ENCODE assay signal across 1 cellular context in the genomic region with DNA sequence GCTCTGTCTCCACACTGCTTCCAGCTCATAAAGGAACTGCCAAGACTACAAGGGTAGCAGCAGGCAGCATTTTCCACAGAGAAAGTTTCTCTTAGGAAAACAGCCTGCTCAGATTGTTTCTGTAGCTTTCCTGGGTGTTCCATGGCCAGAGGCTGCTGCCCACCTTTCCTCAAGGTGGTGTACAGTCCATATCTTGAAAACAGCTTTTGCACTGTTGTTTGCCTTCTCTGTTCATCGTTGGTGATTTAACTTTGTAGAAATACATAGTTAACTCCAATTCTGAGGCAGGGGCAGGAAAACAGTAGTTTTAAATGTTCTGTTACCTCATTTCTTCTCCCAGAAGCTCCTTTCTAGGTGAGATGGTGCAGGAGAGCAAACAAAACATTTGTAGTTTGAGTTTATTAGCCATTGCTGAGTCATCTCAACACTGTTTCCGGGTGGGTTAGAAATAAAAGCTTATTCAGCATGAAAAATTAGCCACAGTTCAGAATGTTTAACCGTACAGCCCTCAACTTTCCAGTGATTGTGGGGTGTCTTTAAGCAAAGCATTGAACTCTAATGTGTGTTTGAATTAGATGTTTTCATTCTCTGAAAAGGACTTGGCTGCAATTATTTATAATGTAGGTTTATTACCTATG.
TF ChIP-seq lines count a peak whose summit lies in the region.

No MANE protein-coding gene starts in this region.

TF ChIP-seq in GM23338, 12 proteins besides CTCF, POLR2A, EP300 and RAD21:
- no peak for TF ChIP-seq STAT1 (IDR thresholded peaks at IDR 0.05; ENCODE audit: unreplicated experiment)
- no peak for TF ChIP-seq NANOG (IDR thresholded peaks at IDR 0.05; ENCODE audit: borderline replicate concordance)
- TF ChIP-seq POLR2AphosphoS5 (IDR thresholded peaks at IDR 0.05; ENCODE audit: low read depth) = no peak
- no peak for TF ChIP-seq ZNF331 (CRISPR knock-in tag; IDR thresholded peaks at IDR 0.05; ENCODE audit: low read depth)
- no peak for TF ChIP-seq CREB1 (CRISPR knock-in tag; IDR thresholded peaks at IDR 0.05; ENCODE audit: low read depth)
- TF ChIP-seq JUNB (IDR thresholded peaks at IDR 0.05; ENCODE audit: unreplicated experiment) = no peak
- TF ChIP-seq, protein P1, sequence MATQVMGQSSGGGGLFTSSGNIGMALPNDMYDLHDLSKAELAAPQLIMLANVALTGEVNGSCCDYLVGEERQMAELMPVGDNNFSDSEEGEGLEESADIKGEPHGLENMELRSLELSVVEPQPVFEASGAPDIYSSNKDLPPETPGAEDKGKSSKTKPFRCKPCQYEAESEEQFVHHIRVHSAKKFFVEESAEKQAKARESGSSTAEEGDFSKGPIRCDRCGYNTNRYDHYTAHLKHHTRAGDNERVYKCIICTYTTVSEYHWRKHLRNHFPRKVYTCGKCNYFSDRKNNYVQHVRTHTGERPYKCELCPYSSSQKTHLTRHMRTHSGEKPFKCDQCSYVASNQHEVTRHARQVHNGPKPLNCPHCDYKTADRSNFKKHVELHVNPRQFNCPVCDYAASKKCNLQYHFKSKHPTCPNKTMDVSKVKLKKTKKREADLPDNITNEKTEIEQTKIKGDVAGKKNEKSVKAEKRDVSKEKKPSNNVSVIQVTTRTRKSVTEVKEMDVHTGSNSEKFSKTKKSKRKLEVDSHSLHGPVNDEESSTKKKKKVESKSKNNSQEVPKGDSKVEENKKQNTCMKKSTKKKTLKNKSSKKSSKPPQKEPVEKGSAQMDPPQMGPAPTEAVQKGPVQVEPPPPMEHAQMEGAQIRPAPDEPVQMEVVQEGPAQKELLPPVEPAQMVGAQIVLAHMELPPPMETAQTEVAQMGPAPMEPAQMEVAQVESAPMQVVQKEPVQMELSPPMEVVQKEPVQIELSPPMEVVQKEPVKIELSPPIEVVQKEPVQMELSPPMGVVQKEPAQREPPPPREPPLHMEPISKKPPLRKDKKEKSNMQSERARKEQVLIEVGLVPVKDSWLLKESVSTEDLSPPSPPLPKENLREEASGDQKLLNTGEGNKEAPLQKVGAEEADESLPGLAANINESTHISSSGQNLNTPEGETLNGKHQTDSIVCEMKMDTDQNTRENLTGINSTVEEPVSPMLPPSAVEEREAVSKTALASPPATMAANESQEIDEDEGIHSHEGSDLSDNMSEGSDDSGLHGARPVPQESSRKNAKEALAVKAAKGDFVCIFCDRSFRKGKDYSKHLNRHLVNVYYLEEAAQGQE (IDR thresholded peaks at IDR 0.05; ENCODE audit: unreplicated experiment) = no peak
- TF ChIP-seq, protein P2, sequence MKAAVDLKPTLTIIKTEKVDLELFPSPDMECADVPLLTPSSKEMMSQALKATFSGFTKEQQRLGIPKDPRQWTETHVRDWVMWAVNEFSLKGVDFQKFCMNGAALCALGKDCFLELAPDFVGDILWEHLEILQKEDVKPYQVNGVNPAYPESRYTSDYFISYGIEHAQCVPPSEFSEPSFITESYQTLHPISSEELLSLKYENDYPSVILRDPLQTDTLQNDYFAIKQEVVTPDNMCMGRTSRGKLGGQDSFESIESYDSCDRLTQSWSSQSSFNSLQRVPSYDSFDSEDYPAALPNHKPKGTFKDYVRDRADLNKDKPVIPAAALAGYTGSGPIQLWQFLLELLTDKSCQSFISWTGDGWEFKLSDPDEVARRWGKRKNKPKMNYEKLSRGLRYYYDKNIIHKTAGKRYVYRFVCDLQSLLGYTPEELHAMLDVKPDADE (IDR thresholded peaks at IDR 0.05) = no peak
- TF ChIP-seq ZNF114 (CRISPR knock-in tag; IDR thresholded peaks at IDR 0.05) = no peak
- TF ChIP-seq EZH2 (IDR thresholded peaks at IDR 0.05; ENCODE audit: low read depth, unreplicated experiment) = no peak
- no peak for TF ChIP-seq EZH2phosphoT487 (IDR thresholded peaks at IDR 0.05; ENCODE audit: unreplicated experiment)
- TF ChIP-seq, protein P3, sequence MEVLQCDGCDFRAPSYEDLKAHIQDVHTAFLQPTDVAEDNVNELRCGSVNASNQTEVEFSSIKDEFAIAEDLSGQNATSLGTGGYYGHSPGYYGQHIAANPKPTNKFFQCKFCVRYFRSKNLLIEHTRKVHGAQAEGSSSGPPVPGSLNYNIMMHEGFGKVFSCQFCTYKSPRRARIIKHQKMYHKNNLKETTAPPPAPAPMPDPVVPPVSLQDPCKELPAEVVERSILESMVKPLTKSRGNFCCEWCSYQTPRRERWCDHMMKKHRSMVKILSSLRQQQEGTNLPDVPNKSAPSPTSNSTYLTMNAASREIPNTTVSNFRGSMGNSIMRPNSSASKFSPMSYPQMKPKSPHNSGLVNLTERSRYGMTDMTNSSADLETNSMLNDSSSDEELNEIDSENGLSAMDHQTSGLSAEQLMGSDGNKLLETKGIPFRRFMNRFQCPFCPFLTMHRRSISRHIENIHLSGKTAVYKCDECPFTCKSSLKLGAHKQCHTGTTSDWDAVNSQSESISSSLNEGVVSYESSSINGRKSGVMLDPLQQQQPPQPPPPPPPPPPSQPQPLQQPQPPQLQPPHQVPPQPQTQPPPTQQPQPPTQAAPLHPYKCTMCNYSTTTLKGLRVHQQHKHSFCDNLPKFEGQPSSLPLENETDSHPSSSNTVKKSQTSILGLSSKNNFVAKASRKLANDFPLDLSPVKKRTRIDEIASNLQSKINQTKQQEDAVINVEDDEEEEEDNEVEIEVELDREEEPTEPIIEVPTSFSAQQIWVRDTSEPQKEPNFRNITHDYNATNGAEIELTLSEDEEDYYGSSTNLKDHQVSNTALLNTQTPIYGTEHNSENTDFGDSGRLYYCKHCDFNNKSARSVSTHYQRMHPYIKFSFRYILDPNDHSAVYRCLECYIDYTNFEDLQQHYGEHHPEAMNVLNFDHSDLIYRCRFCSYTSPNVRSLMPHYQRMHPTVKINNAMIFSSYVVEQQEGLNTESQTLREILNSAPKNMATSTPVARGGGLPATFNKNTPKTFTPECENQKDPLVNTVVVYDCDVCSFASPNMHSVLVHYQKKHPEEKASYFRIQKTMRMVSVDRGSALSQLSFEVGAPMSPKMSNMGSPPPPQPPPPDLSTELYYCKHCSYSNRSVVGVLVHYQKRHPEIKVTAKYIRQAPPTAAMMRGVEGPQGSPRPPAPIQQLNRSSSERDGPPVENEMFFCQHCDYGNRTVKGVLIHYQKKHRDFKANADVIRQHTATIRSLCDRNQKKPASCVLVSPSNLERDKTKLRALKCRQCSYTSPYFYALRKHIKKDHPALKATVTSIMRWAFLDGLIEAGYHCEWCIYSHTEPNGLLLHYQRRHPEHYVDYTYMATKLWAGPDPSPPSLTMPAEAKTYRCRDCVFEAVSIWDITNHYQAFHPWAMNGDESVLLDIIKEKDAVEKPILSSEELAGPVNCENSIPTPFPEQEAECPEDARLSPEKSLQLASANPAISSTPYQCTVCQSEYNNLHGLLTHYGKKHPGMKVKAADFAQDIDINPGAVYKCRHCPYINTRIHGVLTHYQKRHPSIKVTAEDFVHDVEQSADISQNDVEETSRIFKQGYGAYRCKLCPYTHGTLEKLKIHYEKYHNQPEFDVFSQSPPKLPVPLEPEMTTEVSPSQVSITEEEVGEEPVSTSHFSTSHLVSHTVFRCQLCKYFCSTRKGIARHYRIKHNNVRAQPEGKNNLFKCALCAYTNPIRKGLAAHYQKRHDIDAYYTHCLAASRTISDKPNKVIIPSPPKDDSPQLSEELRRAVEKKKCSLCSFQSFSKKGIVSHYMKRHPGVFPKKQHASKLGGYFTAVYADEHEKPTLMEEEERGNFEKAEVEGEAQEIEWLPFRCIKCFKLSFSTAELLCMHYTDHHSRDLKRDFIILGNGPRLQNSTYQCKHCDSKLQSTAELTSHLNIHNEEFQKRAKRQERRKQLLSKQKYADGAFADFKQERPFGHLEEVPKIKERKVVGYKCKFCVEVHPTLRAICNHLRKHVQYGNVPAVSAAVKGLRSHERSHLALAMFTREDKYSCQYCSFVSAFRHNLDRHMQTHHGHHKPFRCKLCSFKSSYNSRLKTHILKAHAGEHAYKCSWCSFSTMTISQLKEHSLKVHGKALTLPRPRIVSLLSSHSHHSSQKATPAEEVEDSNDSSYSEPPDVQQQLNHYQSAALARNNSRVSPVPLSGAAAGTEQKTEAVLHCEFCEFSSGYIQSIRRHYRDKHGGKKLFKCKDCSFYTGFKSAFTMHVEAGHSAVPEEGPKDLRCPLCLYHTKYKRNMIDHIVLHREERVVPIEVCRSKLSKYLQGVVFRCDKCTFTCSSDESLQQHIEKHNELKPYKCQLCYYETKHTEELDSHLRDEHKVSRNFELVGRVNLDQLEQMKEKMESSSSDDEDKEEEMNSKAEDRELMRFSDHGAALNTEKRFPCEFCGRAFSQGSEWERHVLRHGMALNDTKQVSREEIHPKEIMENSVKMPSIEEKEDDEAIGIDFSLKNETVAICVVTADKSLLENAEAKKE (CRISPR knock-in tag; IDR thresholded peaks at IDR 0.05) = no peak
